In genomic region chr16:21656795-21657768, GRCh38 we compare ENCODE assay signal across 1 cellular context.
TF ChIP-seq lines count a peak whose summit lies in the region.

No MANE protein-coding gene starts in this region.

TF ChIP-seq in H1, 55 proteins besides CTCF, POLR2A, EP300 and RAD21 (continued from another document):
- no peak for TF ChIP-seq MAFK (IDR thresholded peaks at IDR 0.05; ENCODE audit: low read depth, low read length)
- TF ChIP-seq HDAC6 (IDR thresholded peaks at IDR 0.05; ENCODE audit: low read depth, low read length), result no peak
- no peak for TF ChIP-seq SIN3A (conservative IDR thresholded peaks at IDR 0.05 in 1 of 2, IDR thresholded peaks at IDR 0.05 in 1 of 2; ENCODE audit: low read depth in 1 of 2, low read length in 2 of 2)
- TF ChIP-seq, protein P1, sequence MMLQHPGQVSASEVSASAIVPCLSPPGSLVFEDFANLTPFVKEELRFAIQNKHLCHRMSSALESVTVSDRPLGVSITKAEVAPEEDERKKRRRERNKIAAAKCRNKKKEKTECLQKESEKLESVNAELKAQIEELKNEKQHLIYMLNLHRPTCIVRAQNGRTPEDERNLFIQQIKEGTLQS (IDR thresholded peaks at IDR 0.05; ENCODE audit: insufficient read depth, low read depth, low read length), result no peak
- TF ChIP-seq, protein P2, sequence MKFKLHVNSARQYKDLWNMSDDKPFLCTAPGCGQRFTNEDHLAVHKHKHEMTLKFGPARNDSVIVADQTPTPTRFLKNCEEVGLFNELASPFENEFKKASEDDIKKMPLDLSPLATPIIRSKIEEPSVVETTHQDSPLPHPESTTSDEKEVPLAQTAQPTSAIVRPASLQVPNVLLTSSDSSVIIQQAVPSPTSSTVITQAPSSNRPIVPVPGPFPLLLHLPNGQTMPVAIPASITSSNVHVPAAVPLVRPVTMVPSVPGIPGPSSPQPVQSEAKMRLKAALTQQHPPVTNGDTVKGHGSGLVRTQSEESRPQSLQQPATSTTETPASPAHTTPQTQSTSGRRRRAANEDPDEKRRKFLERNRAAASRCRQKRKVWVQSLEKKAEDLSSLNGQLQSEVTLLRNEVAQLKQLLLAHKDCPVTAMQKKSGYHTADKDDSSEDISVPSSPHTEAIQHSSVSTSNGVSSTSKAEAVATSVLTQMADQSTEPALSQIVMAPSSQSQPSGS (IDR thresholded peaks at IDR 0.05; ENCODE audit: low read length), result no peak
- TF ChIP-seq NRF1 (IDR thresholded peaks at IDR 0.05; ENCODE audit: low read depth, low read length), result no peak
- no peak for TF ChIP-seq PHF8 (conservative IDR thresholded peaks at IDR 0.05; ENCODE audit: low read depth, low read length)
- TF ChIP-seq KDM1A (IDR thresholded peaks at IDR 0.05; ENCODE audit: borderline replicate concordance, low read length), result no peak
- no peak for TF ChIP-seq POU5F1 (IDR thresholded peaks at IDR 0.05; ENCODE audit: low read depth, low read length)
- no peak for TF ChIP-seq GABPA (IDR thresholded peaks at IDR 0.05; ENCODE audit: borderline replicate concordance, insufficient read depth, low read length)
- no peak for TF ChIP-seq GTF2F1 (IDR thresholded peaks at IDR 0.05; ENCODE audit: borderline replicate concordance, low read depth, low read length)
- no peak for TF ChIP-seq CBX8 (IDR thresholded peaks at IDR 0.05; ENCODE audit: borderline replicate concordance, low read depth, low read length)
- no peak for TF ChIP-seq SP1 (IDR thresholded peaks at IDR 0.05; ENCODE audit: low read depth, low read length)
- TF ChIP-seq TEAD4 (IDR thresholded peaks at IDR 0.05; ENCODE audit: low read depth, low read length), result 0 out of 2 replicates have a peak, but pooled peaks have one; percentile 45
